In genomic region chrX:87425618-87426017, GRCh38 we compare ENCODE assay signal across 16 cellular contexts.
"Had no signal": no experiment of that assay in that cellular context is flagged by ENCODE, and none has a peak within 500 bp of the region (broad histone marks: within the 10 kb centered on the region; RNA-seq: fewer than 3 reads in every experiment).

No MANE protein-coding gene starts in this region.

- DNase-seq: islet precursor cell; left ventricle myocardium inferior; mesendoderm; naive B cell; natural killer cell; nephron progenitor cell; ovary; right lobe of liver; stimulated activated CD4-positive, alpha-beta T cell treated with anti-CD3 and anti-CD28 coated beads, Interleukin-12 subunit alpha, Interleukin-12 subunit beta, amount 100 ng/mL, for 4 hours; stimulated activated CD4-positive, alpha-beta T cell treated with anti-CD3 and anti-CD28 coated beads, Interleukin-15, amount 100 ng/mL, for 24 hours; stimulated activated CD4-positive, alpha-beta T cell treated with anti-CD3 and anti-CD28 coated beads, Interleukin-2, amount 100 ng/mL, for 24 hours; stimulated activated CD4-positive, alpha-beta T cell treated with anti-CD3 and anti-CD28 coated beads, Interleukin-4, amount 100 ng/mL, for 1 hour; stimulated activated naive B cell treated with anti-CD40 and anti-IgM and Interleukin-4, amounts not matched to agents 10 μg/mL and 1 μg/mL and 100 μg/mL, for 72 hours; stimulated activated naive CD8-positive, alpha-beta T cell treated with anti-CD3 and anti-CD28 coated beads, Interleukin-15, amount 100 ng/mL, for 72 hours; substantia nigra; uterus had no signal

- ATAC-seq: natural killer cell; right lobe of liver; stimulated activated naive B cell treated with anti-CD40 and anti-IgM and Interleukin-4, amounts not matched to agents 10 μg/mL and 1 μg/mL and 100 μg/mL, for 72 hours; stimulated activated naive CD8-positive, alpha-beta T cell treated with anti-CD3 and anti-CD28 coated beads, Interleukin-15, amount 100 ng/mL, for 72 hours had no signal
